Comparison of ENCODE assay signal across 27 cellular contexts in the genomic region with DNA sequence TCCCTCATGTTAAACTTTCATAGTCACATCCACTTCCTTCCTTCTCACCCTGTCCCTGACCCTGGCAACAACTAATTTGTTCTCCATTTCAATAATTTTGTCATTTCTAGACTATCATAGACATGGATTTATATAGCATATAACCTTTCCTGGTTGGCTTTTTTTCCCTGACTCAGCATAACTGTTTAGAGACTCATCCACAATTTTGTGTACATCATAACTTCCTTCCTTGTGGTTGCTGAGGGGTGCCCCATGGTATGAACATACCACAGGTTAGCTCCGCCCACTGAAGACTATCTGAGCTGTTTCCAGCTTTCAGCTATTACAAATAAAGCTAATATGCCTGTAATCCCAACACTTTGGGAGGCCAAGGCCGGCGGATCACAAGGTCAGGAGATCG.
DNase-seq lines count a peak whose midpoint lies in the region; TF ChIP-seq lines count a peak whose summit lies in the region.
"Had no signal": no experiment of that assay in that cellular context is flagged by ENCODE, and none has a peak within 500 bp of the region (broad histone marks: within the 10 kb centered on the region; RNA-seq: fewer than 3 reads in every experiment).

No MANE protein-coding gene starts in this region.

- TF ChIP-seq CTCF in nephron progenitor cell (IDR thresholded peaks at IDR 0.05) (no peak), RWPE1 (conservative IDR thresholded peaks at IDR 0.05; ENCODE audit: low read depth) (no peak)

- H3K4me3 Mint-ChIP-seq in nephron progenitor cell, result no peak overlapping the region
- H3K4me3 Mint-ChIP-seq: activated naive CD8-positive, alpha-beta T cell treated with anti-CD3 and anti-CD28 coated beads, Interleukin-2, amount 10 ng/mL, durations not matched to agents 7 days and 5 days; activated T-cell treated with anti-CD3 and anti-CD28 coated beads, Interleukin-2, amount 50 U/mL, for 4 hours; CD4-positive, alpha-beta T cell; effector memory CD8-positive, alpha-beta T cell; memory B cell had no signal

- CTCF ChIA-PET in RWPE1 (lab: Yijun Ruan, JAX), result no interaction called here

- H3K27ac ChIP-seq in RWPE1, result no peak overlapping the region
- H3K27ac ChIP-seq: ovary, PC-9, skin epidermis, upper lobe of right lung, WERI-Rb-1 had no signal

- in situ Hi-C loops in G401 (cut with HindIII; ENCODE audit: low sequenced_read_pairs), result no loop called here

- peaks cover 22% of the 10 kb centered on the region for H3K27me3 Mint-ChIP-seq in nephron progenitor cell (ENCODE audit: low read depth, poor library complexity)

- DNase-seq in SIG-M5 treated with dmso at 0.1 percent for 504 hours (lab: John Stamatoyannopoulos, UW; ENCODE audit: unreplicated experiment) (peak; percentile 9), SIG-M5 (lab: John Stamatoyannopoulos, UW) (no peak), HT1080 (ENCODE audit: low read depth) (peak; percentile 5), RPMI8226 (peak; percentile 20), nephron progenitor cell (no peak), retina (no peak), G401 (ENCODE audit: low spot score) (no peak), RWPE1 (ENCODE audit: low spot score) (no peak)
- DNase-seq: 8988T; activated CD4-positive, alpha-beta T cell treated with anti-CD3 and anti-CD28 coated beads for 48 hours; activated gamma-delta T cell; activated naive CD8-positive, alpha-beta T cell treated with anti-CD3 and anti-CD28 coated beads, Interleukin-2, amount 10 ng/mL, durations not matched to agents 7 days and 5 days; activated T-cell treated with anti-CD3 and anti-CD28 coated beads, Interleukin-2, amount 50 U/mL, for 4 hours; caudate nucleus; CD4-positive, alpha-beta T cell; effector memory CD8-positive, alpha-beta T cell; NCI-H1105 treated with DMSO at 0.1 percent for 48 hours; NCI-H1930; NCI-H524; ovary; PC-9; SHP77; stimulated activated naive CD4-positive, alpha-beta T cell treated with Interleukin-2 at 50 U/mL for 16 hours; upper lobe of right lung; WERI-Rb-1 had no signal

- POLR2A ChIA-PET in RWPE1 (lab: Yijun Ruan, JAX; ENCODE audit: low non-redundant PET), result no interaction called here

- no peaks in the 10 kb centered on the region for H3K4me1 Mint-ChIP-seq in nephron progenitor cell
- H3K4me1 Mint-ChIP-seq: memory B cell had no signal

- H3K27ac Mint-ChIP-seq in nephron progenitor cell, result peak overlapping the region; percentile 28
- H3K27ac Mint-ChIP-seq: activated naive CD8-positive, alpha-beta T cell treated with anti-CD3 and anti-CD28 coated beads, Interleukin-2, amount 10 ng/mL, durations not matched to agents 7 days and 5 days; CD4-positive, alpha-beta T cell; effector memory CD8-positive, alpha-beta T cell; memory B cell had no signal

- no peaks in the 10 kb centered on the region for H3K36me3 Mint-ChIP-seq in nephron progenitor cell (ENCODE audit: low read depth)

- H3K9me3 Mint-ChIP-seq in nephron progenitor cell, result no peaks in the 10 kb centered on the region
- H3K9me3 Mint-ChIP-seq: activated T-cell treated with anti-CD3 and anti-CD28 coated beads, Interleukin-2, amount 50 U/mL, for 4 hours had no signal

Comparison
In these comparisons a context has a peak if more than half of its experiments do, and no peak if none do; other contexts are left out.
1. DNase-seq: peak in SIG-M5 treated with dmso at 0.1 percent for 504 hours (single experiment), HT1080 (single experiment) and RPMI8226 (single experiment); none in SIG-M5 (single experiment), nephron progenitor cell (single experiment), retina (single experiment), G401 (single experiment) and RWPE1 (single experiment).